ENCODE assay signal across 1 cellular context in the genomic region with DNA sequence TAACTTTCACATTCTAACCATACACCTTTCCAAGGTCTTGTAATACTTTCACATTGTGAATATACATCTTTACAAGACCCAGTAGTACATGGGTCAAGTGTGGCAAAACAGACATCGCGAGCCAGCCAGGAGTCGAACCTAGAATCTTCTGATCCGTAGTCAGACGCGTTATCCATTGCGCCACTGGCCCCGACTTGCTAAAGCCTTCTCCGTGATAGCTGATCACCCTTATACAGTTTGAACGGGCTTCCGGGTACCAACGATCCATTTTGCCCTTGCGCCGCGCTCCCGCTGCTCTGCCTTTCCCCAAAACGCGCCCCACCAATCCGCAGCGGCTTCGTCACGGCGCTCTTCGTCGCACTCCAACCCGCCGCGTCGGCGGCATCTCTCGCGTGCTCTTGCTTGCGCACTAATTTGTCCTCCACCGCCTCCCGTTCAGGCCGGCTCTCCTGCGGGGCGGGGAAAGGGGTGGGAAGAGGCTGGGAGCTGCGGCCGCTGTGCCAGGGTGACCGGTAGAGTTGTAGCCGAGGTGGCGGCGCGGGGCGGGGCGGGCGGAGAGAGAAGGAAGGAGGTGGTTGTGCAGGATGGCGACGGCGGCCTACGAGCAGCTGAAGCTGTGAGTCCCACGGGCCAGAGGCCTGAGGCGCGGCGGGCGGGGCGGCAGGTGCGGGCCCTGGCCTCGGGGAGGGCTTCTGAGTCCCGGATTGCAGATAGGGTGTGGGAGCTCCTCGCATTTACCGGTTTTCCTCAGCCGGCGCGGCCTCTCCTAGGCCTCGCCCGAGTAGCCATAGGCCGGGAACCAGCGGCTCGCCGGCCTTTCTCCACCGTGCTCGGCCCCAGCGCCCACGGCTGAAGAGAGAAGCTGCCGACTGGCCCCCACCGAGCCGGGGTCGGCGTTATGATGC.
TF ChIP-seq lines count a peak whose summit lies in the region.

A gene with protein sequence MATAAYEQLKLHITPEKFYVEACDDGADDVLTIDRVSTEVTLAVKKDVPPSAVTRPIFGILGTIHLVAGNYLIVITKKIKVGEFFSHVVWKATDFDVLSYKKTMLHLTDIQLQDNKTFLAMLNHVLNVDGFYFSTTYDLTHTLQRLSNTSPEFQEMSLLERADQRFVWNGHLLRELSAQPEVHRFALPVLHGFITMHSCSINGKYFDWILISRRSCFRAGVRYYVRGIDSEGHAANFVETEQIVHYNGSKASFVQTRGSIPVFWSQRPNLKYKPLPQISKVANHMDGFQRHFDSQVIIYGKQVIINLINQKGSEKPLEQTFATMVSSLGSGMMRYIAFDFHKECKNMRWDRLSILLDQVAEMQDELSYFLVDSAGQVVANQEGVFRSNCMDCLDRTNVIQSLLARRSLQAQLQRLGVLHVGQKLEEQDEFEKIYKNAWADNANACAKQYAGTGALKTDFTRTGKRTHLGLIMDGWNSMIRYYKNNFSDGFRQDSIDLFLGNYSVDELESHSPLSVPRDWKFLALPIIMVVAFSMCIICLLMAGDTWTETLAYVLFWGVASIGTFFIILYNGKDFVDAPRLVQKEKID (plus strand): TSS at position 515 of the 905 bp plus-strand sequence. CDS start 70 bp downstream, at position 585.

TF ChIP-seq in HEK293, 187 proteins besides CTCF, POLR2A, EP300 and RAD21 (continued from another document and continues in another):
- TF ChIP-seq, protein P1, sequence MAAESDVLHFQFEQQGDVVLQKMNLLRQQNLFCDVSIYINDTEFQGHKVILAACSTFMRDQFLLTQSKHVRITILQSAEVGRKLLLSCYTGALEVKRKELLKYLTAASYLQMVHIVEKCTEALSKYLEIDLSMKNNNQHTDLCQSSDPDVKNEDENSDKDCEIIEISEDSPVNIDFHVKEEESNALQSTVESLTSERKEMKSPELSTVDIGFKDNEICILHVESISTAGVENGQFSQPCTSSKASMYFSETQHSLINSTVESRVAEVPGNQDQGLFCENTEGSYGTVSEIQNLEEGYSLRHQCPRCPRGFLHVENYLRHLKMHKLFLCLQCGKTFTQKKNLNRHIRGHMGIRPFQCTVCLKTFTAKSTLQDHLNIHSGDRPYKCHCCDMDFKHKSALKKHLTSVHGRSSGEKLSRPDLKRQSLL (tag by site-specific recombination; IDR thresholded peaks at IDR 0.05), result no peak; the same call in 1 of the 2 replicates
- peak; percentile 74 for TF ChIP-seq YY1 (tag by site-specific recombination; IDR thresholded peaks at IDR 0.05)
- TF ChIP-seq ZNF324 (tag by site-specific recombination; IDR thresholded peaks at IDR 0.05), result peak; percentile 79; the same call in 1 of the 2 replicates
- no peak for TF ChIP-seq ZNF132 (tag by site-specific recombination; IDR thresholded peaks at IDR 0.05; ENCODE audit: borderline replicate concordance)
- TF ChIP-seq, protein P2, sequence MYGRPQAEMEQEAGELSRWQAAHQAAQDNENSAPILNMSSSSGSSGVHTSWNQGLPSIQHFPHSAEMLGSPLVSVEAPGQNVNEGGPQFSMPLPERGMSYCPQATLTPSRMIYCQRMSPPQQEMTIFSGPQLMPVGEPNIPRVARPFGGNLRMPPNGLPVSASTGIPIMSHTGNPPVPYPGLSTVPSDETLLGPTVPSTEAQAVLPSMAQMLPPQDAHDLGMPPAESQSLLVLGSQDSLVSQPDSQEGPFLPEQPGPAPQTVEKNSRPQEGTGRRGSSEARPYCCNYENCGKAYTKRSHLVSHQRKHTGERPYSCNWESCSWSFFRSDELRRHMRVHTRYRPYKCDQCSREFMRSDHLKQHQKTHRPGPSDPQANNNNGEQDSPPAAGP (tag by site-specific recombination; IDR thresholded peaks at IDR 0.05), result no peak; the same call in 1 of the 2 replicates
- no peak for TF ChIP-seq ZNF548 (tag by site-specific recombination; IDR thresholded peaks at IDR 0.05)
- no peak for TF ChIP-seq ZNF114 (tag by site-specific recombination; IDR thresholded peaks at IDR 0.05)
- no peak for TF ChIP-seq ZNF302 (tag by site-specific recombination; IDR thresholded peaks at IDR 0.05; ENCODE audit: low read depth)
- peak; percentile 82; the same call in 1 of the 2 replicates for TF ChIP-seq ZEB2 (tag by site-specific recombination; IDR thresholded peaks at IDR 0.05)
- TF ChIP-seq, protein P3, sequence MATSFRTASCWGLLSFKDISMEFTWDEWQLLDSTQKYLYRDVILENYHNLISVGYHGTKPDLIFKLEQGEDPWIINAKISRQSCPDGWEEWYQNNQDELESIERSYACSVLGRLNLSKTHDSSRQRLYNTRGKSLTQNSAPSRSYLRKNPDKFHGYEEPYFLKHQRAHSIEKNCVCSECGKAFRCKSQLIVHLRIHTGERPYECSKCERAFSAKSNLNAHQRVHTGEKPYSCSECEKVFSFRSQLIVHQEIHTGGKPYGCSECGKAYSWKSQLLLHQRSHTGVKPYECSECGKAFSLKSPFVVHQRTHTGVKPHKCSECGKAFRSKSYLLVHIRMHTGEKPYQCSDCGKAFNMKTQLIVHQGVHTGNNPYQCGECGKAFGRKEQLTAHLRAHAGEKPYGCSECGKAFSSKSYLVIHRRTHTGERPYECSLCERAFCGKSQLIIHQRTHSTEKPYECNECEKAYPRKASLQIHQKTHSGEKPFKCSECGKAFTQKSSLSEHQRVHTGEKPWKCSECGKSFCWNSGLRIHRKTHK (tag by site-specific recombination; IDR thresholded peaks at IDR 0.05), result no peak
- TF ChIP-seq, protein P4, sequence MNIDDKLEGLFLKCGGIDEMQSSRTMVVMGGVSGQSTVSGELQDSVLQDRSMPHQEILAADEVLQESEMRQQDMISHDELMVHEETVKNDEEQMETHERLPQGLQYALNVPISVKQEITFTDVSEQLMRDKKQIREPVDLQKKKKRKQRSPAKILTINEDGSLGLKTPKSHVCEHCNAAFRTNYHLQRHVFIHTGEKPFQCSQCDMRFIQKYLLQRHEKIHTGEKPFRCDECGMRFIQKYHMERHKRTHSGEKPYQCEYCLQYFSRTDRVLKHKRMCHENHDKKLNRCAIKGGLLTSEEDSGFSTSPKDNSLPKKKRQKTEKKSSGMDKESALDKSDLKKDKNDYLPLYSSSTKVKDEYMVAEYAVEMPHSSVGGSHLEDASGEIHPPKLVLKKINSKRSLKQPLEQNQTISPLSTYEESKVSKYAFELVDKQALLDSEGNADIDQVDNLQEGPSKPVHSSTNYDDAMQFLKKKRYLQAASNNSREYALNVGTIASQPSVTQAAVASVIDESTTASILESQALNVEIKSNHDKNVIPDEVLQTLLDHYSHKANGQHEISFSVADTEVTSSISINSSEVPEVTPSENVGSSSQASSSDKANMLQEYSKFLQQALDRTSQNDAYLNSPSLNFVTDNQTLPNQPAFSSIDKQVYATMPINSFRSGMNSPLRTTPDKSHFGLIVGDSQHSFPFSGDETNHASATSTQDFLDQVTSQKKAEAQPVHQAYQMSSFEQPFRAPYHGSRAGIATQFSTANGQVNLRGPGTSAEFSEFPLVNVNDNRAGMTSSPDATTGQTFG (tag by site-specific recombination; IDR thresholded peaks at IDR 0.05; ENCODE audit: borderline replicate concordance), result no peak; the same call in 1 of the 2 replicates
- peak; percentile 74; the same call in 1 of the 2 replicates for TF ChIP-seq ZNF501 (tag by site-specific recombination; IDR thresholded peaks at IDR 0.05)
- TF ChIP-seq ZNF221 (tag by site-specific recombination; IDR thresholded peaks at IDR 0.05; ENCODE audit: borderline replicate concordance), result no peak
- TF ChIP-seq ZNF792 (tag by site-specific recombination; IDR thresholded peaks at IDR 0.05), result 0 out of 2 replicates have a peak, but pooled peaks have one; percentile 46
- no peak for TF ChIP-seq ZNF169 (tag by site-specific recombination; IDR thresholded peaks at IDR 0.05)
- TF ChIP-seq, protein P5, sequence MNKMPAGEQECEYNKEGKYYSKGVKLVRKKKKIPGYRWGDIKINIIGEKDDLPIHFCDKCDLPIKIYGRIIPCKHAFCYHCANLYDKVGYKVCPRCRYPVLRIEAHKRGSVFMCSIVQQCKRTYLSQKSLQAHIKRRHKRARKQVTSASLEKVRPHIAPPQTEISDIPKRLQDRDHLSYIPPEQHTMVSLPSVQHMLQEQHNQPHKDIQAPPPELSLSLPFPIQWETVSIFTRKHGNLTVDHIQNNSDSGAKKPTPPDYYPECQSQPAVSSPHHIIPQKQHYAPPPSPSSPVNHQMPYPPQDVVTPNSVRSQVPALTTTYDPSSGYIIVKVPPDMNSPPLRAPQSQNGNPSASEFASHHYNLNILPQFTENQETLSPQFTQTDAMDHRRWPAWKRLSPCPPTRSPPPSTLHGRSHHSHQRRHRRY (tag by site-specific recombination; IDR thresholded peaks at IDR 0.05), result no peak
- TF ChIP-seq ZNF157 (tag by site-specific recombination; IDR thresholded peaks at IDR 0.05), result no peak
- TF ChIP-seq KLF16 (tag by site-specific recombination; IDR thresholded peaks at IDR 0.05), result no peak; the same call in 1 of the 2 replicates
- TF ChIP-seq, protein P6, sequence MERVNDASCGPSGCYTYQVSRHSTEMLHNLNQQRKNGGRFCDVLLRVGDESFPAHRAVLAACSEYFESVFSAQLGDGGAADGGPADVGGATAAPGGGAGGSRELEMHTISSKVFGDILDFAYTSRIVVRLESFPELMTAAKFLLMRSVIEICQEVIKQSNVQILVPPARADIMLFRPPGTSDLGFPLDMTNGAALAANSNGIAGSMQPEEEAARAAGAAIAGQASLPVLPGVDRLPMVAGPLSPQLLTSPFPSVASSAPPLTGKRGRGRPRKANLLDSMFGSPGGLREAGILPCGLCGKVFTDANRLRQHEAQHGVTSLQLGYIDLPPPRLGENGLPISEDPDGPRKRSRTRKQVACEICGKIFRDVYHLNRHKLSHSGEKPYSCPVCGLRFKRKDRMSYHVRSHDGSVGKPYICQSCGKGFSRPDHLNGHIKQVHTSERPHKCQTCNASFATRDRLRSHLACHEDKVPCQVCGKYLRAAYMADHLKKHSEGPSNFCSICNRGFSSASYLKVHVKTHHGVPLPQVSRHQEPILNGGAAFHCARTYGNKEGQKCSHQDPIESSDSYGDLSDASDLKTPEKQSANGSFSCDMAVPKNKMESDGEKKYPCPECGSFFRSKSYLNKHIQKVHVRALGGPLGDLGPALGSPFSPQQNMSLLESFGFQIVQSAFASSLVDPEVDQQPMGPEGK (tag by site-specific recombination; IDR thresholded peaks at IDR 0.05), result peak; percentile 77
- TF ChIP-seq ZNF23 (tag by site-specific recombination; IDR thresholded peaks at IDR 0.05; ENCODE audit: borderline replicate concordance), result no peak
- no peak; the same call in 1 of the 2 replicates for TF ChIP-seq ZNF660 (tag by site-specific recombination; IDR thresholded peaks at IDR 0.05)
- TF ChIP-seq KLF7 (tag by site-specific recombination; IDR thresholded peaks at IDR 0.05; ENCODE audit: borderline replicate concordance), result peak; percentile 59; the same call in 1 of the 2 replicates
- TF ChIP-seq ZNF239 (tag by site-specific recombination; IDR thresholded peaks at IDR 0.05), result no peak
- TF ChIP-seq, protein P7, sequence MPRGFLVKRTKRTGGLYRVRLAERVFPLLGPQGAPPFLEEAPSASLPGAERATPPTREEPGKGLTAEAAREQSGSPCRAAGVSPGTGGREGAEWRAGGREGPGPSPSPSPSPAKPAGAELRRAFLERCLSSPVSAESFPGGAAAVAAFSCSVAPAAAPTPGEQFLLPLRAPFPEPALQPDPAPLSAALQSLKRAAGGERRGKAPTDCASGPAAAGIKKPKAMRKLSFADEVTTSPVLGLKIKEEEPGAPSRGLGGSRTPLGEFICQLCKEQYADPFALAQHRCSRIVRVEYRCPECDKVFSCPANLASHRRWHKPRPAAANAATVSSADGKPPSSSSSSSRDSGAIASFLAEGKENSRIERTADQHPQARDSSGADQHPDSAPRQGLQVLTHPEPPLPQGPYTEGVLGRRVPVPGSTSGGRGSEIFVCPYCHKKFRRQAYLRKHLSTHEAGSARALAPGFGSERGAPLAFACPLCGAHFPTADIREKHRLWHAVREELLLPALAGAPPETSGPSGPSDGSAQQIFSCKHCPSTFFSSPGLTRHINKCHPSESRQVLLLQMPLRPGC (tag by site-specific recombination; IDR thresholded peaks at IDR 0.05), result 0 out of 2 replicates have a peak, but pooled peaks have one; percentile 26
- no peak for TF ChIP-seq ZNF48 (tag by site-specific recombination; IDR thresholded peaks at IDR 0.05)
- TF ChIP-seq, protein P8, sequence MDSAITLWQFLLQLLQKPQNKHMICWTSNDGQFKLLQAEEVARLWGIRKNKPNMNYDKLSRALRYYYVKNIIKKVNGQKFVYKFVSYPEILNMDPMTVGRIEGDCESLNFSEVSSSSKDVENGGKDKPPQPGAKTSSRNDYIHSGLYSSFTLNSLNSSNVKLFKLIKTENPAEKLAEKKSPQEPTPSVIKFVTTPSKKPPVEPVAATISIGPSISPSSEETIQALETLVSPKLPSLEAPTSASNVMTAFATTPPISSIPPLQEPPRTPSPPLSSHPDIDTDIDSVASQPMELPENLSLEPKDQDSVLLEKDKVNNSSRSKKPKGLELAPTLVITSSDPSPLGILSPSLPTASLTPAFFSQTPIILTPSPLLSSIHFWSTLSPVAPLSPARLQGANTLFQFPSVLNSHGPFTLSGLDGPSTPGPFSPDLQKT (IDR thresholded peaks at IDR 0.05; ENCODE audit: borderline replicate concordance, low read depth, low read length), result no peak
- TF ChIP-seq, protein P9, sequence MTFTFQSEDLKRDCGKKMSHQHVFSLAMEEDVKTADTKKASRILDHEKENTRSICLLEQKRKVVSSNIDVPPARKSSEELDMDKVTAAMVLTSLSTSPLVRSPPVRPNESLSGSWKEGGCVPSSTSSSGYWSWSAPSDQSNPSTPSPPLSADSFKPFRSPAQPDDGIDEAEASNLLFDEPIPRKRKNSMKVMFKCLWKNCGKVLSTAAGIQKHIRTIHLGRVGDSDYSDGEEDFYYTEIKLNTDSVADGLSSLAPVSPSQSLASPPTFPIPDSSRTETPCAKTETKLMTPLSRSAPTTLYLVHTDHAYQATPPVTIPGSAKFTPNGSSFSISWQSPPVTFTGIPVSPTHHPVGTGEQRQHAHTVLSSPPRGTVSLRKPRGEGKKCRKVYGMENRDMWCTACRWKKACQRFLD (tag by site-specific recombination; IDR thresholded peaks at IDR 0.05), result peak; percentile 68
- TF ChIP-seq KLF10 (tag by site-specific recombination; IDR thresholded peaks at IDR 0.05), result peak; percentile 62; the same call in 1 of the 2 replicates
- TF ChIP-seq ZNF560 (tag by site-specific recombination; IDR thresholded peaks at IDR 0.05; ENCODE audit: borderline replicate concordance), result no peak
- TF ChIP-seq ZNF335 (tag by site-specific recombination; conservative IDR thresholded peaks at IDR 0.05), result peak; percentile 32; the same call in 1 of the 2 replicates
